Comparison of ENCODE assay signal across 36 cellular contexts in genomic region chr15:67207555-67208182, GRCh38. TPM values are rescaled to one million over a fixed set of nuclear protein-coding genes. Genes with fewer than 3 reads are reported as not detected.
"Had no signal": no experiment of that assay in that cellular context is flagged by ENCODE, and none has a peak within 500 bp of the region (broad histone marks: within the 10 kb centered on the region; RNA-seq: fewer than 3 reads in every experiment).

No MANE protein-coding gene starts in this region.

- DNase-seq: activated B cell treated with CpG ODN at 0.5 μM for 24 hours; activated CD4-positive, alpha-beta memory T cell treated with anti-CD3 and anti-CD28 coated beads for 36 hours; activated CD4-positive, alpha-beta T cell treated with anti-CD3 and anti-CD28 coated beads for 4 hours; activated CD4-positive, alpha-beta T cell treated with anti-CD3 and anti-CD28 coated beads, Interleukin-2, amount 10 ng/mL, durations not matched to agents 24 days and 14 days; activated CD4-positive, alpha-beta T cell treated with anti-CD3 and anti-CD28 coated beads, Interleukin-2, amount 50 U/mL, for 1 hour; activated CD4-positive, alpha-beta T cell treated with anti-CD3 and anti-CD28 coated beads, Interleukin-2, amount 50 U/mL, for 4 hours; activated CD4-positive, CD25-positive, alpha-beta regulatory T cell treated with anti-CD3 and anti-CD28 coated beads, Interleukin-2, amount 50 U/mL, for 72 hours; activated CD8-positive, alpha-beta memory T cell treated with anti-CD3 and anti-CD28 coated beads, Interleukin-2, amount 50 U/mL, for 4 hours; activated CD8-positive, alpha-beta T cell treated with anti-CD3 and anti-CD28 coated beads for 36 hours; activated effector memory CD4-positive, alpha-beta T cell treated with anti-CD3 and anti-CD28 coated beads, Interleukin-2, amount 50 U/mL, for 16 hours; activated gamma-delta T cell treated with Interleukin-2 at 50 U/mL for 16 hours; activated naive CD4-positive, alpha-beta T cell; activated naive CD4-positive, alpha-beta T cell treated with anti-CD3 and anti-CD28 coated beads for 36 hours; activated naive CD4-positive, alpha-beta T cell treated with anti-CD3 and anti-CD28 coated beads, Interleukin-2, amount 50 U/mL, for 16 hours; activated naive CD8-positive, alpha-beta T cell treated with anti-CD3 and anti-CD28 coated beads for 36 hours; activated T-cell treated with anti-CD3 and anti-CD28 coated beads for 4 hours; activated T-cell treated with anti-CD3 and anti-CD28 coated beads, Interleukin-2, amount 50 U/mL, for 1 hour; activated T-cell treated with anti-CD3 and anti-CD28 coated beads, Interleukin-2, amount 50 U/mL, for 4 hours; activated T-cell treated with anti-CD3 and anti-CD28 coated beads, Interleukin-2, amount 50 U/mL, for 72 hours; amygdala; anterior cingulate cortex; caudate nucleus; cerebellar nuclear complex; T-helper 1 cell; T-helper 2 cell; T-helper 9 cell had no signal

- H3K27me3 ChIP-seq: ascending aorta, cardiac muscle cell had no signal

- H3K9me3 ChIP-seq: ascending aorta had no signal

- H3K4me1 Mint-ChIP-seq: activated B cell treated with CpG ODN at 0.5 μM for 24 hours; activated CD4-positive, alpha-beta T cell treated with anti-CD3 and anti-CD28 coated beads, Interleukin-2, amount 10 ng/mL, durations not matched to agents 24 days and 14 days; activated naive CD8-positive, alpha-beta T cell treated with anti-CD3 and anti-CD28 coated beads for 36 hours; activated T-helper 17 cell treated with anti-CD3 and anti-CD28 coated beads, Interleukin-2, amount 50 U/mL, for 72 hours; brain had no signal

- H3K27me3 Mint-ChIP-seq: activated B cell treated with CpG ODN at 0.5 μM for 24 hours; activated CD4-positive, alpha-beta memory T cell treated with anti-CD3 and anti-CD28 coated beads for 36 hours; activated CD4-positive, alpha-beta T cell treated with anti-CD3 and anti-CD28 coated beads, Interleukin-2, amount 10 ng/mL, durations not matched to agents 24 days and 14 days; activated CD8-positive, alpha-beta T cell treated with anti-CD3 and anti-CD28 coated beads for 36 hours; activated naive CD8-positive, alpha-beta T cell treated with anti-CD3 and anti-CD28 coated beads for 36 hours; activated T-helper 17 cell treated with anti-CD3 and anti-CD28 coated beads, Interleukin-2, amount 50 U/mL, for 72 hours; brain; central memory CD8-positive, alpha-beta T cell had no signal

- ATAC-seq: activated CD8-positive, alpha-beta T cell treated with anti-CD3 and anti-CD28 coated beads for 36 hours; activated naive CD4-positive, alpha-beta T cell treated with anti-CD3 and anti-CD28 coated beads, Interleukin-2, amount 50 U/mL, for 72 hours; activated T-cell treated with anti-CD3 and anti-CD28 coated beads, Interleukin-2, amount 50 U/mL, for 4 hours; activated T-cell treated with anti-CD3 and anti-CD28 coated beads, Interleukin-2, amount 50 U/mL, for 72 hours; activated T-helper 17 cell treated with anti-CD3 and anti-CD28 coated beads, Interleukin-2, amount 50 U/mL, for 72 hours had no signal

- H3K27ac Mint-ChIP-seq: activated B cell treated with CpG ODN at 0.5 μM for 24 hours; activated CD4-positive, alpha-beta memory T cell treated with anti-CD3 and anti-CD28 coated beads for 36 hours; activated CD4-positive, alpha-beta T cell treated with anti-CD3 and anti-CD28 coated beads, Interleukin-2, amount 10 ng/mL, durations not matched to agents 24 days and 14 days; activated CD8-positive, alpha-beta T cell treated with anti-CD3 and anti-CD28 coated beads for 36 hours; activated naive CD4-positive, alpha-beta T cell treated with anti-CD3 and anti-CD28 coated beads for 36 hours; activated naive CD4-positive, alpha-beta T cell treated with anti-CD3 and anti-CD28 coated beads, Interleukin-2, amount 50 U/mL, for 72 hours; activated naive CD8-positive, alpha-beta T cell treated with anti-CD3 and anti-CD28 coated beads for 36 hours; activated T-helper 1 cell treated with anti-CD3 and anti-CD28 coated beads, Interleukin-12 subunit alpha, Interleukin-12 subunit beta, Interleukin-2, Interleukin-4 antibody, amounts not matched to agents 30 ng/mL and 10 ng/mL and 1 ng/mL, durations not matched to agents 14 hours and 24 hours and 36 hours; activated T-helper 17 cell treated with anti-CD3 and anti-CD28 coated beads, Interleukin-2, amount 50 U/mL, for 72 hours; T-helper 1 cell treated with Interleukin-12 subunit alpha and Interleukin-12 subunit beta and Interleukin-4 antibody, amounts not matched to agents 30 μg/mL and 1 μg/mL, for 36 hours; T-helper 2 cell treated with Interferon-gamma antibody and Interleukin-4, amounts not matched to agents 5 μg/mL and 100 μg/mL, for 36 hours had no signal

- H3K4me3 Mint-ChIP-seq: activated B cell treated with CpG ODN at 0.5 μM for 24 hours; activated CD4-positive, alpha-beta memory T cell treated with anti-CD3 and anti-CD28 coated beads for 36 hours; activated CD4-positive, alpha-beta T cell treated with anti-CD3 and anti-CD28 coated beads, Interleukin-2, amount 10 ng/mL, durations not matched to agents 24 days and 14 days; activated CD8-positive, alpha-beta T cell treated with anti-CD3 and anti-CD28 coated beads for 36 hours; activated naive CD4-positive, alpha-beta T cell treated with anti-CD3 and anti-CD28 coated beads for 36 hours; activated naive CD8-positive, alpha-beta T cell treated with anti-CD3 and anti-CD28 coated beads for 36 hours; activated T-cell treated with anti-CD3 and anti-CD28 coated beads, Interleukin-2, amount 50 U/mL, for 4 hours; activated T-cell treated with anti-CD3 and anti-CD28 coated beads, Interleukin-2, amount 50 U/mL, for 72 hours; activated T-helper 1 cell treated with anti-CD3 and anti-CD28 coated beads, Interleukin-12 subunit alpha, Interleukin-12 subunit beta, Interleukin-2, Interleukin-4 antibody, amounts not matched to agents 30 ng/mL and 10 ng/mL and 1 ng/mL, durations not matched to agents 14 hours and 24 hours and 36 hours; activated T-helper 17 cell treated with anti-CD3 and anti-CD28 coated beads, Interleukin-2, amount 50 U/mL, for 72 hours; brain; central memory CD8-positive, alpha-beta T cell; T-helper 1 cell treated with Interleukin-12 subunit alpha and Interleukin-12 subunit beta and Interleukin-4 antibody, amounts not matched to agents 30 μg/mL and 1 μg/mL, for 36 hours; T-helper 2 cell treated with Interferon-gamma antibody and Interleukin-4, amounts not matched to agents 5 μg/mL and 100 μg/mL, for 36 hours had no signal

- H3K27ac ChIP-seq: ascending aorta, cardiac muscle cell, VCaP had no signal

- H3K4me3 ChIP-seq: ascending aorta, cardiac muscle cell had no signal

- H3K9me3 Mint-ChIP-seq: activated B cell treated with CpG ODN at 0.5 μM for 24 hours; activated CD4-positive, alpha-beta memory T cell treated with anti-CD3 and anti-CD28 coated beads for 36 hours; activated CD4-positive, alpha-beta T cell treated with anti-CD3 and anti-CD28 coated beads, Interleukin-2, amount 10 ng/mL, durations not matched to agents 24 days and 14 days; activated CD8-positive, alpha-beta T cell treated with anti-CD3 and anti-CD28 coated beads for 36 hours; activated naive CD4-positive, alpha-beta T cell treated with anti-CD3 and anti-CD28 coated beads for 36 hours; activated naive CD4-positive, alpha-beta T cell treated with anti-CD3 and anti-CD28 coated beads, Interleukin-2, amount 50 U/mL, for 72 hours; activated naive CD8-positive, alpha-beta T cell treated with anti-CD3 and anti-CD28 coated beads for 36 hours; activated T-cell treated with anti-CD3 and anti-CD28 coated beads, Interleukin-2, amount 50 U/mL, for 4 hours; activated T-cell treated with anti-CD3 and anti-CD28 coated beads, Interleukin-2, amount 50 U/mL, for 72 hours; activated T-helper 1 cell treated with anti-CD3 and anti-CD28 coated beads, Interleukin-12 subunit alpha, Interleukin-12 subunit beta, Interleukin-2, Interleukin-4 antibody, amounts not matched to agents 30 ng/mL and 10 ng/mL and 1 ng/mL, durations not matched to agents 14 hours and 24 hours and 36 hours; activated T-helper 17 cell treated with anti-CD3 and anti-CD28 coated beads, Interleukin-2, amount 50 U/mL, for 72 hours; brain; central memory CD8-positive, alpha-beta T cell; T-helper 1 cell treated with Interleukin-12 subunit alpha and Interleukin-12 subunit beta and Interleukin-4 antibody, amounts not matched to agents 30 μg/mL and 1 μg/mL, for 36 hours; T-helper 2 cell treated with Interferon-gamma antibody and Interleukin-4, amounts not matched to agents 5 μg/mL and 100 μg/mL, for 36 hours had no signal

RNA-seq across cellular contexts. Expression of gene IQCH, which starts 46.9 kb away (rescaled TPM):
- total RNA-seq: ascending aorta had no signal
